In genomic region chr2:205867371-205867770, GRCh38 we compare ENCODE assay signal across 29 cellular contexts.
"Had no signal": no experiment of that assay in that cellular context is flagged by ENCODE, and none has a peak within 500 bp of the region (broad histone marks: within the 10 kb centered on the region; RNA-seq: fewer than 3 reads in every experiment).

No MANE protein-coding gene starts in this region.

- H3K27me3 ChIP-seq: MG63 had no signal

- DNase-seq: Karpas-422, Kasumi-1, MM.1S, NCI-H1048, NCI-H1092, NCI-H1105, NCI-H1417 treated with DMSO at 0.1 percent for 48 hours, NCI-H1436, NCI-H1436 treated with DMSO at 0.1 percent for 48 hours, NCI-H146, NCI-H1694, NCI-H1694 treated with DMSO at 0.1 percent for 48 hours, NCI-H187, NCI-H187 treated with DMSO at 0.1 percent for 48 hours, NCI-H1930, NCI-H2029, NCI-H2029 treated with DMSO at 0.1 percent for 48 hours, NCI-H2081, NCI-H2081 treated with DMSO at 0.1 percent for 48 hours, NCI-H2107, NCI-H2171, NCI-H2171 treated with DMSO at 0.1 percent for 48 hours, NCI-H226, NCI-H345, NCI-H510A, NCI-H510A treated with DMSO at 0.1 percent for 48 hours, NCI-H524, NCI-H524 treated with DMSO at 0.1 percent for 48 hours had no signal

- H3K9me3 ChIP-seq: MG63 had no signal

- H3K36me3 ChIP-seq: MG63 had no signal

- H3K4me3 ChIP-seq: MG63 had no signal
